In genomic region chr13:101654916-101655315, GRCh38 we compare ENCODE assay signal across 22 cellular contexts.
DNase-seq lines count a peak whose midpoint lies in the region; ATAC-seq and TF ChIP-seq lines count a peak whose summit lies in the region.
"Had no signal": no experiment of that assay in that cellular context is flagged by ENCODE, and none has a peak within 500 bp of the region (broad histone marks: within the 10 kb centered on the region; RNA-seq: fewer than 3 reads in every experiment).

No MANE protein-coding gene starts in this region.

- peak; percentile 7 for ATAC-seq in GM18498 (IDR thresholded peaks at IDR 0.05; ENCODE audit: unreplicated experiment)
- no peak for ATAC-seq in GM21576 (IDR thresholded peaks at IDR 0.05; ENCODE audit: unreplicated experiment)
- ATAC-seq: activated CD8-positive, alpha-beta T cell treated with anti-CD3 and anti-CD28 coated beads for 36 hours; natural killer cell had no signal

- H3K27me3 Mint-ChIP-seq in endodermal cell (ENCODE audit: insufficient read depth): no peaks in the 10 kb centered on the region
- H3K27me3 Mint-ChIP-seq: dendritic cell treated with granulocyte-macrophage colony-stimulating factor and Interleukin-4, amounts not matched to agents 40 ng/mL and 50 ng/mL, for 4 days had no signal

- peaks cover 40% of the 10 kb centered on the region for H3K9me3 ChIP-seq in endodermal cell (ENCODE audit: control insufficient read depth, low read length)
- H3K9me3 ChIP-seq: ascending aorta, stomach, tibial artery had no signal

- no peak overlapping the region for H3K4me3 Mint-ChIP-seq in endodermal cell
- H3K4me3 Mint-ChIP-seq: activated CD8-positive, alpha-beta T cell treated with anti-CD3 and anti-CD28 coated beads for 36 hours; activated naive CD8-positive, alpha-beta T cell treated with anti-CD3 and anti-CD28 coated beads for 36 hours; dendritic cell treated with granulocyte-macrophage colony-stimulating factor and Interleukin-4, amounts not matched to agents 40 ng/mL and 50 ng/mL, for 4 days; natural killer cell had no signal

- DNase-seq in A172 (ENCODE audit: low spot score) (peak; percentile 50), LHCN-M2 (ENCODE audit: low read depth) (peak; percentile 31), endodermal cell (no peak), DMS 273 (lab: John Stamatoyannopoulos, UW; ENCODE audit: unreplicated experiment) (no peak)
- DNase-seq in effector CD8-positive, alpha-beta T cell (lab: John Stamatoyannopoulos, UW): no peak
- DNase-seq in activated CD8-positive, alpha-beta memory T cell treated with anti-CD3 and anti-CD28 coated beads, Interleukin-2, amount 50 U/mL, for 4 hours: no peak
- DNase-seq: activated CD8-positive, alpha-beta T cell treated with anti-CD3 and anti-CD28 coated beads for 36 hours; activated naive CD8-positive, alpha-beta T cell treated with anti-CD3 and anti-CD28 coated beads for 36 hours; activated T-cell treated with anti-CD3 and anti-CD28 coated beads for 4 hours; central memory CD4-positive, alpha-beta T cell; glutamatergic neuron; natural killer cell; NCI-H1694; NCI-H524; PC-9; Right ventricle myocardium superior; stomach; tibial artery had no signal

- no peaks in the 10 kb centered on the region for H3K27me3 ChIP-seq in endodermal cell (ENCODE audit: control insufficient read depth, insufficient read depth, low read length, poor library complexity, severe bottlenecking)
- H3K27me3 ChIP-seq: ascending aorta, stomach, tibial artery had no signal

- peak overlapping the region; percentile 13 for H3K4me3 ChIP-seq in endodermal cell (ENCODE audit: low read length)
- H3K4me3 ChIP-seq: ascending aorta, PC-9, stomach, tibial artery had no signal

- no peak for TF ChIP-seq CTCF in endodermal cell (conservative IDR thresholded peaks at IDR 0.05)

- H3K36me3 Mint-ChIP-seq in endodermal cell (ENCODE audit: low read depth): peaks cover 11% of the 10 kb centered on the region
- H3K36me3 Mint-ChIP-seq: activated naive CD8-positive, alpha-beta T cell treated with anti-CD3 and anti-CD28 coated beads for 36 hours; natural killer cell had no signal

- no peak overlapping the region for H3K9ac ChIP-seq in endodermal cell (ENCODE audit: extremely low read depth, low read length, poor library complexity, severe bottlenecking)

- H3K4me1 ChIP-seq in endodermal cell (ENCODE audit: control insufficient read depth, insufficient read depth, low read length): no peaks in the 10 kb centered on the region
- H3K4me1 ChIP-seq: ascending aorta, stomach had no signal

- peaks cover 47% of the 10 kb centered on the region for H3K9me3 Mint-ChIP-seq in endodermal cell
- H3K9me3 Mint-ChIP-seq: activated CD8-positive, alpha-beta T cell treated with anti-CD3 and anti-CD28 coated beads for 36 hours; activated naive CD8-positive, alpha-beta T cell treated with anti-CD3 and anti-CD28 coated beads for 36 hours had no signal

- H3K27ac Mint-ChIP-seq in endodermal cell: no peak overlapping the region
- H3K27ac Mint-ChIP-seq: activated CD8-positive, alpha-beta T cell treated with anti-CD3 and anti-CD28 coated beads for 36 hours; activated naive CD8-positive, alpha-beta T cell treated with anti-CD3 and anti-CD28 coated beads for 36 hours; dendritic cell treated with granulocyte-macrophage colony-stimulating factor and Interleukin-4, amounts not matched to agents 40 ng/mL and 50 ng/mL, for 4 days; natural killer cell had no signal

- WGBS in endodermal cell (ENCODE audit: insufficient coverage in 1 of 2, insufficient read length in 1 of 2), 2 experiments: 99 to 100% methylated on average over 4 of the region's 4 CpGs

- H3K4me1 Mint-ChIP-seq in endodermal cell: no peaks in the 10 kb centered on the region
- H3K4me1 Mint-ChIP-seq: natural killer cell had no signal

- no peaks in the 10 kb centered on the region for H3K36me3 ChIP-seq in endodermal cell (ENCODE audit: control insufficient read depth, insufficient read depth, low read length)
- H3K36me3 ChIP-seq: ascending aorta, stomach, tibial artery had no signal

- no peak overlapping the region for H3K27ac ChIP-seq in endodermal cell (ENCODE audit: low read depth, low read length)
- H3K27ac ChIP-seq: ascending aorta, PC-9, stomach, tibial artery had no signal

Comparison
In these comparisons a context has a peak if more than half of its experiments do, and no peak if none do; other contexts are left out.
1. DNase-seq: peak in A172 (single experiment) and LHCN-M2 (single experiment); none in endodermal cell (single experiment), effector CD8-positive, alpha-beta T cell (single experiment), DMS 273 (single experiment) and activated CD8-positive, alpha-beta memory T cell treated with anti-CD3 and anti-CD28 coated beads, Interleukin-2, amount 50 U/mL, for 4 hours (single experiment).